ENCODE assay signal across 14 cellular contexts in the genomic region with DNA sequence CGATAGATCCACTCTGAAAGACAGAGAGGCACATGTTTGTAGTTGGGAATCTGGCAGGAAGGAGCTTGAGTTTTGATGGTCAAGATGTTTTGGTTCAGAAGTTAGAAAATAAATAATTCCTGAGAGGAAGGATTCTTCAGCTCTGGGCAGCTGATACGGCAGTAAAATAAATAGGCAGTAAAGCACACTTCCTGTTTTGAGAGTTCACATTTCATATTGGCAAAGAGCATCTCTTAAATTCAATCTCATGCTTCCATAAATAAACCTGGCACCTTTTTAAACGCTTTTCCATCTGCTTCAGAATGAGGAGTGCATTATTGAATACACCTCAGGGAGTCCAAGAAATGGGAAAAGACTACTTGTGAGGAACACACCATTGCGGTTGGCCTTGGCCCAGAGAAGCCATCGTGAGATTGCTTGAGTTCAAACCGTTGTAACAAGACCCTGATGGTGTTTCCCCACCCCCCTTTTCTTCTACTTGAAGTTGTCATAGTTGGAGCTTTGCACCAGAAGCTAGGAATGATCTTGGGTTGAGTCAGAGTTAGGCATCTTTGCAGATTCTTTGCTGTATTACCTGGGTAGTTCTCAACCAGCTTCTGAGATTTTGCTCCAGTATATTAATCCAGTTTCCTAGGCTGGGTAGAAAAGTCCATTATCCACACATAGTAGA.
DNase-seq lines count a peak whose midpoint lies in the region; ATAC-seq and TF ChIP-seq lines count a peak whose summit lies in the region.
"Had no signal": no experiment of that assay in that cellular context is flagged by ENCODE, and none has a peak within 500 bp of the region (broad histone marks: within the 10 kb centered on the region; RNA-seq: fewer than 3 reads in every experiment).

No MANE protein-coding gene starts in this region.

- H3K27ac ChIP-seq in hepatocyte, result no peak overlapping the region
- no peak overlapping the region for H3K27ac ChIP-seq in OCI-LY7 (ENCODE audit: low read depth, low read length, poor library complexity, severe bottlenecking)
- H3K27ac ChIP-seq: SJSA1 had no signal

- DNase-seq in SKM-1 treated with dmso at 0.1 percent for 144 hours (lab: John Stamatoyannopoulos, UW; ENCODE audit: unreplicated experiment), result peak; percentile 10
- no peak for DNase-seq in SKM-1 (lab: John Stamatoyannopoulos, UW; ENCODE audit: unreplicated experiment)
- DNase-seq in amniotic epithelial cell (ENCODE audit: low read depth), result peak; percentile 35
- DNase-seq in hepatocyte (ENCODE audit: low spot score), result peak; percentile 15
- no peak for DNase-seq in OCI-LY7 (ENCODE audit: low spot score)
- DNase-seq in DMS53 (lab: John Stamatoyannopoulos, UW), result no peak
- DNase-seq: ACHN; activated CD4-positive, alpha-beta memory T cell treated with anti-CD3 and anti-CD28 coated beads, Interleukin-2, amount 10 ng/mL, durations not matched to agents 7 days and 5 days; GDM1; MG63; naive thymus-derived CD4-positive, alpha-beta T cell had no signal

- H4K20me1 ChIP-seq in hepatocyte (ENCODE audit: insufficient read depth, poor library complexity, severe bottlenecking) (no peaks in the 10 kb centered on the region), OCI-LY7 (ENCODE audit: insufficient read depth, low read length) (no peaks in the 10 kb centered on the region)

- H3K4me2 ChIP-seq in hepatocyte (no peak overlapping the region), OCI-LY7 (ENCODE audit: low read length) (no peak overlapping the region)

- no TSS peak for BruUV-seq in OCI-LY7 (replicated peaks; lab: Mats Ljungman, UMichigan)

- POLR2A ChIA-PET in OCI-LY7 (lab: Charles Lee), result interaction anchor here (0.6 kb wide), 1 partner anchor 839 kb away, joined by 3 read pairs; no protein-coding TSS in a partner anchor

- H3K4me1 ChIP-seq in hepatocyte (ENCODE audit: insufficient read depth), result peaks cover 19% of the 10 kb centered on the region
- no peaks in the 10 kb centered on the region for H3K4me1 ChIP-seq in OCI-LY7 (ENCODE audit: insufficient read depth, low read length, poor library complexity, severe bottlenecking)

- intact Hi-C loops in OCI-LY7 (cut with micrococcal nuclease; ENCODE audit: unreplicated experiment), result no loop called here

- WGBS in hepatocyte (ENCODE audit: low lambda C conversion rate, missing lambda C conversion rate), result 60% methylated on average over 6 of the region's 6 CpGs

- TF ChIP-seq CTCF in hepatocyte (IDR thresholded peaks at IDR 0.05; ENCODE audit: poor library complexity) (no peak), OCI-LY7 (conservative IDR thresholded peaks at IDR 0.05; ENCODE audit: low read length) (no peak)

- H3K9me2 ChIP-seq in hepatocyte (replicated peaks; ENCODE audit: insufficient read depth) (no peaks in the 10 kb centered on the region), OCI-LY7 (ENCODE audit: insufficient read depth, low read length) (no peaks in the 10 kb centered on the region)

- H3K9me3 ChIP-seq in hepatocyte (ENCODE audit: low read depth) (no peaks in the 10 kb centered on the region), OCI-LY7 (ENCODE audit: low read length) (no peaks in the 10 kb centered on the region)
- H3K9me3 ChIP-seq: MG63, SJSA1 had no signal

- H3K79me2 ChIP-seq in hepatocyte, result no peaks in the 10 kb centered on the region
- H3K79me2 ChIP-seq in OCI-LY7 (ENCODE audit: insufficient read depth, low read depth, low read length), result no peaks in the 10 kb centered on the region

- no peaks in the 10 kb centered on the region for H3K27me3 ChIP-seq in hepatocyte
- H3K27me3 ChIP-seq: MG63, SJSA1 had no signal

- H3K4me3 ChIP-seq in hepatocyte, result no peak overlapping the region
- no peak overlapping the region for H3K4me3 ChIP-seq in OCI-LY7 (ENCODE audit: low read depth, low read length, poor library complexity, severe bottlenecking)
- H3K4me3 ChIP-seq: MG63, SJSA1 had no signal

- ATAC-seq in GM21526 (IDR thresholded peaks at IDR 0.05; ENCODE audit: low FRiP score, unreplicated experiment) (no peak), GM18867 (IDR thresholded peaks at IDR 0.05; ENCODE audit: unreplicated experiment) (no peak)
- ATAC-seq: naive thymus-derived CD4-positive, alpha-beta T cell had no signal

- CTCF ChIA-PET in OCI-LY7 (lab: Charles Lee; ENCODE audit: unreplicated experiment), result no interaction called here

- H2AFZ ChIP-seq in hepatocyte (no peak overlapping the region), OCI-LY7 (ENCODE audit: low read length) (no peak overlapping the region)

- H3K36me3 ChIP-seq in hepatocyte (replicated peaks; ENCODE audit: insufficient read depth, low read depth) (no peaks in the 10 kb centered on the region), OCI-LY7 (ENCODE audit: insufficient read depth, low read length) (no peaks in the 10 kb centered on the region)
- H3K36me3 ChIP-seq: MG63, SJSA1 had no signal

Comparison
In these comparisons a context has a peak if more than half of its experiments do, and no peak if none do; other contexts are left out.
1. DNase-seq: peak in SKM-1 treated with dmso at 0.1 percent for 144 hours (single experiment), amniotic epithelial cell (single experiment) and hepatocyte (single experiment); none in SKM-1 (single experiment), OCI-LY7 (single experiment) and DMS53 (single experiment).